14 cellular contexts compared by ENCODE assay signal in the genomic region with DNA sequence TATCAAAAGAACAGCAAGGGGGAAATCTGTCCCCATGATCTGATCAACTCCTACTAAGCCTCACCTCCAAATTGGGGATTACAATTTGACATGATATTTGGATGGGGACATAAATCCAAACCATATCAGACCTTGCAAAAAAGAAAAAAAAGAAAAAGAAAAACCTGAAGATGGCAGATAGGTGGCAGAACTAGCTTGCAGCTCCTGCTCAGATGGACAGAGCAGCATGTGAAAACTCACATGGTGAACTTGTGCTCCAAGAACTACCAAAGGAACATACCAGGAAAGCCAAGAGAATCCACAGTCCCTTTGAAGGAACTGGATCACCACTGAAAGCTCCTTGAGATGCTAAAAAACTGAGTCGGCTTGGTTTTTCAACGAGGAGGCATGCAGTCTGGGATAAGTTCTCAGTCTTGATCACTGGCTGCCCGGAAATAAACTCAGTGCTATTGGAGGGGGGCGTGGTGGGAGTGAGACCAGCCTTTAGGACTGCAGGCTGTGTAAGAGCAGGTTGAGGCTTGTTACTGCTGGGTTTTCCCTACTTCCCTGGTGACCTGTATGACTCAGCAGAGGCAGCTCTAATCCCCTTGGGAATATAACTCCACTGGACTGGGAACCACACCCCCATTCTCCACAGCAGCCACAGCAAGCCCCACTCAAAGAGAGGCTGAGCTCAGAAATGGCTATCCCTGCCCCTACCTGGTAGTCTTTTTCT.
A peak's percentile ranks its signal among the peaks of the same experiment; 100 is the strongest.
DNase-seq lines count a peak whose midpoint lies in the region; ATAC-seq, FAIRE-seq and TF ChIP-seq lines count a peak whose summit lies in the region.
"Had no signal": no experiment of that assay in that cellular context is flagged by ENCODE, and none has a peak within 500 bp of the region (broad histone marks: within the 10 kb centered on the region; RNA-seq: fewer than 3 reads in every experiment).

No MANE protein-coding gene starts in this region.

- FAIRE-seq in RCC 7860 (lab: Jason Lieb, UNC) (no peak), D721Med (lab: Jason Lieb, UNC) (no peak)
- FAIRE-seq: endothelial cell of umbilical vein, GM12892 had no signal

- no peaks in the 10 kb centered on the region for H3K36me3 ChIP-seq in fibroblast of lung (ENCODE audit: control insufficient read depth, insufficient read depth, low read length)

- ATAC-seq in GM21737 (IDR thresholded peaks at IDR 0.05; ENCODE audit: unreplicated experiment) (no peak), HG02852 (IDR thresholded peaks at IDR 0.05; ENCODE audit: unreplicated experiment) (no peak), GM21447 (IDR thresholded peaks at IDR 0.05; ENCODE audit: unreplicated experiment) (no peak)
- ATAC-seq: stimulated activated naive CD8-positive, alpha-beta T cell treated with anti-CD3 and anti-CD28 coated beads, Interleukin-15, Interleukin-2, amounts not matched to agents 100 U/mL and 50 U/mL, for 24 hours had no signal

- in situ Hi-C loops in Caki2 (cut with HindIII; ENCODE audit: low pct_unique_long_range_greater_than_20kb, low sequenced_read_pairs) = no loop called here

- H3K4me2 ChIP-seq in fibroblast of lung (ENCODE audit: extremely low read depth, insufficient read depth, low read length) = no peak overlapping the region

- no peaks in the 10 kb centered on the region for H3K4me1 ChIP-seq in fibroblast of lung (ENCODE audit: control insufficient read depth, extremely low read depth, insufficient read depth, low read length)

- no peak overlapping the region for H3K4me3 ChIP-seq in fibroblast of lung (replicated peaks in 1 of 4; ENCODE audit: control extremely low read depth in 1 of 4, insufficient read depth in 1 of 4, low read depth in 3 of 4, low read length in 4 of 4)
- H3K4me3 ChIP-seq: SK-N-MC had no signal

- no peaks in the 10 kb centered on the region for H3K27me3 ChIP-seq in fibroblast of lung (ENCODE audit: control insufficient read depth, insufficient read depth, low read length)

- H3K9me3 ChIP-seq in fibroblast of lung (ENCODE audit: control insufficient read depth, insufficient read depth, low read depth, low read length) = no peaks in the 10 kb centered on the region

- H3K79me2 ChIP-seq in fibroblast of lung (ENCODE audit: control insufficient read depth, insufficient read depth, low read length) = no peaks in the 10 kb centered on the region

- no peak for TF ChIP-seq CTCF in fibroblast of lung (conservative IDR thresholded peaks at IDR 0.05 in 1 of 2, IDR thresholded peaks at IDR 0.05 in 1 of 2; ENCODE audit: low read depth in 1 of 2, low read length in 2 of 2)
- no peak for TF ChIP-seq CTCF in D721Med (IDR thresholded peaks at IDR 0.05; ENCODE audit: insufficient read depth, missing control alignments)

- H3K9ac ChIP-seq in fibroblast of lung (ENCODE audit: insufficient read depth, low read length) = no peak overlapping the region

- H2AFZ ChIP-seq in fibroblast of lung (ENCODE audit: low read length) = no peak overlapping the region

- H4K20me1 ChIP-seq in fibroblast of lung (ENCODE audit: control insufficient read depth, extremely low read depth, insufficient read depth, low read length) = no peaks in the 10 kb centered on the region

- H3K27ac ChIP-seq in fibroblast of lung (ENCODE audit: insufficient read depth, low read length) = no peak overlapping the region
- H3K27ac ChIP-seq: SK-N-MC had no signal

- DNase-seq in Caki2 (ENCODE audit: low read depth) = peak; percentile 59
- peak; percentile 0 for DNase-seq in HS-27A (ENCODE audit: low read depth)
- peak; percentile 12 for DNase-seq in RCC 7860 (ENCODE audit: low spot score)
- peak; percentile 1 to 2 for DNase-seq in fibroblast of lung (ENCODE audit: low read depth in 2 of 2)
- DNase-seq in D721Med (ENCODE audit: insufficient read length, low spot score) = no peak
- DNase-seq: AML-193; central memory CD4-positive, alpha-beta T cell; stimulated activated naive CD8-positive, alpha-beta T cell treated with anti-CD3 and anti-CD28 coated beads, Interleukin-15, Interleukin-2, amounts not matched to agents 100 U/mL and 50 U/mL, for 24 hours had no signal
